In the genomic region with DNA sequence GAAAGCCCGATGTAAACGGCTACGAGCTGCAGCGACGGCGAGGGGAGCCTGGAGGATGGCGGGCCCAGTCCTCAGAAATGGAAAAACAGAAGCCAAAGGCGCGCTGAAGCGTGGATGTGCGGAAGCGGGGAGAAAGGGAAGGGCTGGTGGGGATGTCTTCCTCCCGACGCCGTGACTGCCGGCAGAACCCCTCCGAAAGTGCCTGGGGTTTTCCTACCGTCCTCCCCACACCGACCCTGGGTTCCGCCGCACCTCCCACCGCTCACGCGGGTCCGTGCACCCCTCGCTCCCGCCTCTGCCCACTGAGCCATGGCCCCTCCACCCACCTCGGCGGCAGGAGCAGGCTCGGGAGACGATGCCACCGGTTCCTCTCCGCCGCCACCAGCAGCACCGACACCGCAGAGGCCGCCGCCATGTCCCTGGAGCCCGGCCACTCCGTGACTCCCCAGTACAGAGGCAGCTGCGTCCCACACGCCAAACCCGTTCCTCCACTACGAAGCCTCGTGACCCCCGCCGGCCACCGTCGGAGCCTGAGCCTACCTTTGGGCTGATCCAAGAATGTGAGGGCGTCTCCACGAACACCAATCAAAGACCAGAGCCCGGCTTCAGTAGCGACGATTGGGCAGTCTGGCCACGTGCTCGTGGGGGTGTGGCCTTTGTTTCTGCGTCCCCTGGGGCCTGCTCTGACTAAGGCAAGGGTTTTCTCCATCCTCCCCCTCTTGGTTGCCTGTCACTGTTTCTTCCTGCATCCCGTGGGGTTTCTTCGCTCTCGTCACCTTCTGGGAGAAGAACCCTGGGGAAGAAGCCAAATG, we compare ENCODE assay signal across 1 cellular context.
TF ChIP-seq lines count a peak whose summit lies in the region.

A gene (minus strand): TSS at position 471 of the 812 bp plus-strand sequence. CDS start 56 bp downstream, at position 415.

TF ChIP-seq in WTC11, 78 proteins besides CTCF, POLR2A, EP300 and RAD21 (continued from another document):
- TF ChIP-seq, protein P1, sequence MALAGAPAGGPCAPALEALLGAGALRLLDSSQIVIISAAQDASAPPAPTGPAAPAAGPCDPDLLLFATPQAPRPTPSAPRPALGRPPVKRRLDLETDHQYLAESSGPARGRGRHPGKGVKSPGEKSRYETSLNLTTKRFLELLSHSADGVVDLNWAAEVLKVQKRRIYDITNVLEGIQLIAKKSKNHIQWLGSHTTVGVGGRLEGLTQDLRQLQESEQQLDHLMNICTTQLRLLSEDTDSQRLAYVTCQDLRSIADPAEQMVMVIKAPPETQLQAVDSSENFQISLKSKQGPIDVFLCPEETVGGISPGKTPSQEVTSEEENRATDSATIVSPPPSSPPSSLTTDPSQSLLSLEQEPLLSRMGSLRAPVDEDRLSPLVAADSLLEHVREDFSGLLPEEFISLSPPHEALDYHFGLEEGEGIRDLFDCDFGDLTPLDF (CRISPR knock-in tag; IDR thresholded peaks at IDR 0.05): no peak
- TF ChIP-seq NR2C2 (CRISPR knock-in tag; IDR thresholded peaks at IDR 0.05): 0 out of 2 replicates have a peak, but pooled peaks have one; percentile 28
- TF ChIP-seq, protein P2, sequence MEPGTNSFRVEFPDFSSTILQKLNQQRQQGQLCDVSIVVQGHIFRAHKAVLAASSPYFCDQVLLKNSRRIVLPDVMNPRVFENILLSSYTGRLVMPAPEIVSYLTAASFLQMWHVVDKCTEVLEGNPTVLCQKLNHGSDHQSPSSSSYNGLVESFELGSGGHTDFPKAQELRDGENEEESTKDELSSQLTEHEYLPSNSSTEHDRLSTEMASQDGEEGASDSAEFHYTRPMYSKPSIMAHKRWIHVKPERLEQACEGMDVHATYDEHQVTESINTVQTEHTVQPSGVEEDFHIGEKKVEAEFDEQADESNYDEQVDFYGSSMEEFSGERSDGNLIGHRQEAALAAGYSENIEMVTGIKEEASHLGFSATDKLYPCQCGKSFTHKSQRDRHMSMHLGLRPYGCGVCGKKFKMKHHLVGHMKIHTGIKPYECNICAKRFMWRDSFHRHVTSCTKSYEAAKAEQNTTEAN (CRISPR knock-in tag; IDR thresholded peaks at IDR 0.05): 0 out of 2 replicates have a peak, but pooled peaks have one; percentile 61
- TF ChIP-seq CREB1 (CRISPR knock-in tag; IDR thresholded peaks at IDR 0.05): 0 out of 2 replicates have a peak, but pooled peaks have one; percentile 73
- no peak for TF ChIP-seq RORB (CRISPR knock-in tag; IDR thresholded peaks at IDR 0.05)
- TF ChIP-seq ATF1 (CRISPR knock-in tag; IDR thresholded peaks at IDR 0.05): peak; percentile 86
- TF ChIP-seq NFYB (CRISPR knock-in tag; conservative IDR thresholded peaks at IDR 0.05; ENCODE audit: low read depth): peak; percentile 97
